In genomic region chr5:72555871-72556270, GRCh38 we compare ENCODE assay signal across 8 cellular contexts. TPM values are rescaled to one million over a fixed set of nuclear protein-coding genes. Genes with fewer than 3 reads are reported as not detected.
DNase-seq lines count a peak whose midpoint lies in the region; ATAC-seq and TF ChIP-seq lines count a peak whose summit lies in the region.
"Had no signal": no experiment of that assay in that cellular context is flagged by ENCODE, and none has a peak within 500 bp of the region (broad histone marks: within the 10 kb centered on the region; RNA-seq: fewer than 3 reads in every experiment).

No MANE protein-coding gene starts in this region.

- peak overlapping the region; percentile 14 for H3K9ac ChIP-seq in trophoblast cell (ENCODE audit: low read length)

- H3K9me3 ChIP-seq in trophoblast cell (ENCODE audit: insufficient read depth, low read depth, low read length) (no peaks in the 10 kb centered on the region), aorta (ENCODE audit: control insufficient read depth, low read length) (no peaks in the 10 kb centered on the region)

- H4K91ac ChIP-seq in trophoblast cell (ENCODE audit: low read depth, low read length): no peak overlapping the region

- no peak overlapping the region for H3K27ac ChIP-seq in trophoblast cell (ENCODE audit: low read depth, low read length)
- H3K27ac ChIP-seq in aorta (ENCODE audit: low read depth in 1 of 2, low read length in 2 of 2): no peak overlapping the region

- H3K27me3 Mint-ChIP-seq in endothelial cell (ENCODE audit: unreplicated experiment): peaks cover 9% of the 10 kb centered on the region

- H4K8ac ChIP-seq in trophoblast cell (ENCODE audit: low read depth, low read length): peak overlapping the region; percentile 13

- no peak overlapping the region for H3K4ac ChIP-seq in trophoblast cell (ENCODE audit: low read depth, low read length)

- H2AK5ac ChIP-seq in trophoblast cell (ENCODE audit: low read length): peak overlapping the region; percentile 52

- peak overlapping the region; percentile 17 for H2AFZ ChIP-seq in trophoblast cell (ENCODE audit: insufficient read depth, low read length, poor library complexity)

- peak overlapping the region; percentile 56 for H2BK120ac ChIP-seq in trophoblast cell (ENCODE audit: insufficient read depth, low read length, poor library complexity)

- peaks cover 4 to 15% of the 10 kb centered on the region in 2 experiments for H3K4me1 ChIP-seq in trophoblast cell (ENCODE audit: control insufficient read depth in 1 of 2, insufficient read depth in 2 of 2, low read length in 2 of 2)
- H3K4me1 ChIP-seq in aorta (ENCODE audit: control insufficient read depth in 1 of 2, insufficient read depth in 2 of 2, low read length in 2 of 2): peaks cover 0 to 1% of the 10 kb centered on the region in 2 donors

- ATAC-seq in aorta (ENCODE audit: low FRiP score) (no peak), HG03439 (IDR thresholded peaks at IDR 0.05; ENCODE audit: unreplicated experiment) (no peak), GM19023 (IDR thresholded peaks at IDR 0.05; ENCODE audit: unreplicated experiment) (no peak)

- DNase-seq in ELF-1 (ENCODE audit: low read depth, low spot score): peak; percentile 27
- DNase-seq in NCI-H2227 treated with DMSO at 0.1 percent for 48 hours (lab: John Stamatoyannopoulos, UW): peak; percentile 8
- peak; percentile 36 for DNase-seq in endothelial cell (ENCODE audit: low spot score)
- DNase-seq in trophoblast cell: no peak
- DNase-seq in aorta: no peak

- H3K4me3 ChIP-seq in trophoblast cell (ENCODE audit: low read depth, low read length) (no peak overlapping the region), aorta (ENCODE audit: low read length in 2 of 2) (no peak overlapping the region)

- no peak overlapping the region for H2BK5ac ChIP-seq in trophoblast cell (ENCODE audit: low read depth, low read length, poor library complexity)

- no peak overlapping the region for H3K23ac ChIP-seq in trophoblast cell (ENCODE audit: low read length)

- no peak overlapping the region for H4K12ac ChIP-seq in trophoblast cell (ENCODE audit: low read depth, low read length)

- H3K18ac ChIP-seq in trophoblast cell (ENCODE audit: low read length): peak overlapping the region; percentile 36

- H3K36me3 ChIP-seq in trophoblast cell (ENCODE audit: control insufficient read depth in 1 of 2, insufficient read depth in 2 of 2, low read length in 2 of 2): no peaks in the 10 kb centered on the region
- H3K36me3 ChIP-seq in aorta (ENCODE audit: control insufficient read depth in 1 of 2, insufficient read depth in 2 of 2, low read length in 1 of 2): no peaks in the 10 kb centered on the region

- peak overlapping the region; percentile 92 for H3K27ac Mint-ChIP-seq in endothelial cell (ENCODE audit: unreplicated experiment)

- no CpG with 5 or more reads among the region's 1 CpG for WGBS in trophoblast cell (ENCODE audit: extremely low coverage, insufficient coverage, insufficient read length)
- WGBS in aorta, 2 donors: 8 to 18% methylated on average over 1 of the region's 1 CpG

- peak overlapping the region; percentile 18 for H3K4me2 ChIP-seq in trophoblast cell (ENCODE audit: low read length)

- H2BK12ac ChIP-seq in trophoblast cell (ENCODE audit: low read length): no peak overlapping the region

- H3K27me3 ChIP-seq in trophoblast cell (ENCODE audit: insufficient read depth, low read length) (no peaks in the 10 kb centered on the region), aorta (ENCODE audit: control insufficient read depth in 1 of 2, insufficient read depth in 2 of 2, low read length in 1 of 2) (no peaks in the 10 kb centered on the region)

- intact Hi-C loops in aorta (cut with DNase I): no loop called here

- peak overlapping the region; percentile 61 for H3K4me3 Mint-ChIP-seq in endothelial cell (ENCODE audit: unreplicated experiment)

- H3K79me2 ChIP-seq in trophoblast cell (ENCODE audit: control insufficient read depth, insufficient read depth, low read length, poor library complexity): peaks cover 4% of the 10 kb centered on the region

- H3K79me1 ChIP-seq in trophoblast cell (ENCODE audit: low read length): peaks cover 19% of the 10 kb centered on the region

- H3K14ac ChIP-seq in trophoblast cell (ENCODE audit: low read length): peak overlapping the region; percentile 67

- peaks cover 56% of the 10 kb centered on the region for H3K4me1 Mint-ChIP-seq in endothelial cell (ENCODE audit: unreplicated experiment)

- TF ChIP-seq CTCF in endothelial cell (IDR thresholded peaks at IDR 0.05; ENCODE audit: unreplicated experiment): no peak

- peaks cover 3% of the 10 kb centered on the region for H3K36me3 Mint-ChIP-seq in endothelial cell (ENCODE audit: low read depth, unreplicated experiment)

- no peaks in the 10 kb centered on the region for H3K9me3 Mint-ChIP-seq in endothelial cell (ENCODE audit: unreplicated experiment)

RNA-seq across cellular contexts. Expression of gene ZNF366, which starts 48.7 kb away (rescaled TPM):
- total RNA-seq in endothelial cell (ENCODE audit: unreplicated experiment) (23.3 TPM), aorta (10 to 100 TPM in 1 of 2 donors, 1 to 10 TPM in 1; 5.8 to 10.3 TPM)
- polyA plus RNA-seq in trophoblast cell (2013): 0.53 and 0.68 TPM in 2 replicates
- polyA plus RNA-seq in aorta: not detected
- total RNA-seq: NCI-H460 had no signal

Comparison
In these comparisons a context has a peak if more than half of its experiments do, and no peak if none do; other contexts are left out.
1. DNase-seq: peak in ELF-1 (single experiment), NCI-H2227 treated with DMSO at 0.1 percent for 48 hours (single experiment) and endothelial cell (single experiment); none in trophoblast cell (0 of 2) and aorta (0 of 2).